In the genomic region with DNA sequence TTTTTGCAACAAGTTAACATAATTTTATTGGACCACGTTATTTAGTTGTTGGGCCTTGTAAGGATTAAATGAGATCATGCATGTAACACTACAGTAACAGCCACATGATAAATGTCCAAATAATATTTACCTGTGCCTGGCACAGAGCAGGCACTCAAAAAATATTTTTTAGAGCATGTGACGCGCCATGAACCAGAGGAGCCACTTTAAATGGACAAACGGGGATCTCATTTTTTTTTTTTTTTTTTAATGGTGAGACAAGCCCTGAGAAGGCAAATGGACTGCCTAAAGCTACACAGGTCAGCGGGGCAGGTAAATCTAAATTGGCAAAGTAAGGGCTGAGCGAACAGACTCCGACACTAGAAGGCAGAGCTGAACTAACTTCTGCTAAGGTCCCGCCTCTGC, we compare ENCODE assay signal across 2 cellular contexts.
TF ChIP-seq lines count a peak whose summit lies in the region.

No MANE protein-coding gene starts in this region.

TF ChIP-seq in GM23338, 12 proteins besides CTCF, POLR2A, EP300 and RAD21 (continued from another document):
- no peak for TF ChIP-seq REST (IDR thresholded peaks at IDR 0.05; ENCODE audit: unreplicated experiment)
- no peak for TF ChIP-seq JUNB (IDR thresholded peaks at IDR 0.05; ENCODE audit: unreplicated experiment)
- no peak for TF ChIP-seq POLR2AphosphoS5 (IDR thresholded peaks at IDR 0.05; ENCODE audit: low read depth)
- no peak for TF ChIP-seq EZH2phosphoT487 (IDR thresholded peaks at IDR 0.05; ENCODE audit: unreplicated experiment)

TF ChIP-seq in WTC11, 78 proteins besides CTCF, POLR2A, EP300 and RAD21 (continued from another document):
- TF ChIP-seq ZNF532 (CRISPR knock-in tag; IDR thresholded peaks at IDR 0.05; ENCODE audit: borderline replicate concordance), result no peak
TF ChIP-seq in WTC11: peak in this region for 0.
